In genomic region chr3:100173931-100174330, GRCh38 we compare ENCODE assay signal across 15 cellular contexts. TPM values are rescaled to one million over a fixed set of nuclear protein-coding genes. Genes with fewer than 3 reads are reported as not detected.
DNase-seq lines count a peak whose midpoint lies in the region; ATAC-seq and TF ChIP-seq lines count a peak whose summit lies in the region.
"Had no signal": no experiment of that assay in that cellular context is flagged by ENCODE, and none has a peak within 500 bp of the region (broad histone marks: within the 10 kb centered on the region; RNA-seq: fewer than 3 reads in every experiment).

No MANE protein-coding gene starts in this region.

- peaks cover 0 to 3% of the 10 kb centered on the region in 2 donors for H3K9me3 Mint-ChIP-seq in natural killer cell

- peak; percentile 64 for DNase-seq in AG10803 (ENCODE audit: low read depth)
- DNase-seq in HK-2 (ENCODE audit: unreplicated experiment) = peak; percentile 27
- DNase-seq in dedifferentiated amniotic fluid mesenchymal stem cell (ENCODE audit: extremely low spot score) = peak; percentile 58
- DNase-seq in renal cortical epithelial cell (ENCODE audit: low read depth) = peak; percentile 66
- no peak for DNase-seq in natural killer cell
- DNase-seq in activated CD4-positive, alpha-beta T cell treated with anti-CD3 and anti-CD28 coated beads, Interleukin-2, amount 50 U/mL, for 48 hours = no peak
- DNase-seq: AML-193; Caco-2; CD8-positive, alpha-beta memory T cell; DND-41; GF-D8; H7 had no signal

- H3K27ac Mint-ChIP-seq in natural killer cell = no peak overlapping the region
- H3K27ac Mint-ChIP-seq: CD8-positive, alpha-beta memory T cell had no signal

- intact Hi-C loops in natural killer cell (cut with micrococcal nuclease) = no loop called here

- H3K36me3 Mint-ChIP-seq in natural killer cell = peaks cover 9% of the 10 kb centered on the region

- no peak for ATAC-seq in natural killer cell
- ATAC-seq in GM19452 (IDR thresholded peaks at IDR 0.05; ENCODE audit: unreplicated experiment) = no peak

- no peak overlapping the region for H3K4me3 ChIP-seq in AG10803 (ENCODE audit: low read length)
- H3K4me3 ChIP-seq: BLaER1 had no signal

- no peaks in the 10 kb centered on the region for H3K27me3 Mint-ChIP-seq in natural killer cell (ENCODE audit: low read depth in 2 of 2)

- no peak overlapping the region for H3K4me3 Mint-ChIP-seq in natural killer cell
- H3K4me3 Mint-ChIP-seq: CD8-positive, alpha-beta memory T cell had no signal

- TF ChIP-seq CTCF in AG10803 (conservative IDR thresholded peaks at IDR 0.05; ENCODE audit: low read length) = no peak
- TF ChIP-seq CTCF in natural killer cell (IDR thresholded peaks at IDR 0.05) = no peak

- H3K4me1 Mint-ChIP-seq in natural killer cell = no peaks in the 10 kb centered on the region
- H3K4me1 Mint-ChIP-seq: CD8-positive, alpha-beta memory T cell had no signal

RNA-seq across cellular contexts. Expression of gene FILIP1L, which starts 59.6 kb away (rescaled TPM):
- total RNA-seq in renal cortical epithelial cell (18.9 and 111 TPM in 2 replicates), natural killer cell (under 1 TPM in 1 of 3 donors, not detected in 2; 0.12 TPM)
- total RNA-seq: HT1080 had no signal

Comparison
In these comparisons a context has a peak if more than half of its experiments do, and no peak if none do; other contexts are left out.
1. DNase-seq: peak in AG10803 (single experiment), HK-2 (single experiment), dedifferentiated amniotic fluid mesenchymal stem cell (single experiment) and renal cortical epithelial cell (single experiment); none in natural killer cell (single experiment) and activated CD4-positive, alpha-beta T cell treated with anti-CD3 and anti-CD28 coated beads, Interleukin-2, amount 50 U/mL, for 48 hours (0 of 2).
2. RNA of gene FILIP1L, which starts 59.6 kb away (total RNA-seq): 18.9 to 111 TPM in renal cortical epithelial cell; 0.12 TPM in natural killer cell; every median in the first group is over 10 times any median in the second.